Comparison of ENCODE assay signal across 8 cellular contexts in genomic region chr17:7242717-7243576, GRCh38. TPM values are rescaled to one million over a fixed set of nuclear protein-coding genes. Genes with fewer than 3 reads are reported as not detected.
DNase-seq lines count a peak whose midpoint lies in the region; ATAC-seq and TF ChIP-seq lines count a peak whose summit lies in the region.

No MANE protein-coding gene starts in this region.

- 3% methylated on average over 50 of the region's 50 CpGs for WGBS in HUES64

- POLR2A ChIA-PET in CD4-positive, alpha-beta T cell (lab: Charles Lee), result interaction anchor here (0.6 to 17.0 kb wide), 27 partner anchors 8 to 600 kb away, joined by 3 to 234 read pairs (median 5); partner anchors contain the start of genes ACADVL, ACAP1, CLDN7 and CTDNEP1

- no peaks in the 10 kb centered on the region for H3K27me3 ChIP-seq in CD4-positive, alpha-beta T cell (ENCODE audit: control insufficient read depth, insufficient read depth, low read length)
- H3K27me3 ChIP-seq in HUES64 (ENCODE audit: insufficient read depth, low read length) (no peaks in the 10 kb centered on the region), OCI-LY1 (ENCODE audit: insufficient read depth, low read length) (no peaks in the 10 kb centered on the region)

- H3K27me3 Mint-ChIP-seq in CD4-positive, alpha-beta T cell, result peaks cover 4% of the 10 kb centered on the region

- no peak for TF ChIP-seq CTCF in CD4-positive, alpha-beta T cell (IDR thresholded peaks at IDR 0.05)
- TF ChIP-seq CTCF in GM20000 (IDR thresholded peaks at IDR 0.05; ENCODE audit: extremely low read depth, missing control alignments) (no peak), OCI-LY1 (IDR thresholded peaks at IDR 0.05; ENCODE audit: low read length) (no peak; the same call in 1 of the 2 replicates), epithelial cell of proximal tubule (conservative IDR thresholded peaks at IDR 0.05; ENCODE audit: low read depth, low read length) (no peak)

- H3K4me1 Mint-ChIP-seq in CD4-positive, alpha-beta T cell (ENCODE audit: low read depth), result peaks cover 39% of the 10 kb centered on the region

- no peaks in the 10 kb centered on the region for H3K9me3 ChIP-seq in CD4-positive, alpha-beta T cell (ENCODE audit: control insufficient read depth, low read length)
- H3K9me3 ChIP-seq in HUES64 (ENCODE audit: insufficient read depth, low read depth, low read length), result no peaks in the 10 kb centered on the region
- no peaks in the 10 kb centered on the region for H3K9me3 ChIP-seq in OCI-LY1 (ENCODE audit: low read length)

- H3K9ac ChIP-seq in HUES64 (ENCODE audit: low read depth, low read length), result peak overlapping the region; percentile 88
- H3K9ac ChIP-seq in OCI-LY1 (ENCODE audit: low read length), result peak overlapping the region; percentile 98

- DNase-seq in CD4-positive, alpha-beta T cell, result peak; percentile 90 to 95 (median 91)
- DNase-seq in GM20000 (ENCODE audit: low spot score) (peak; percentile 91), activated T-cell treated with anti-CD3 and anti-CD28 coated beads for 4 hours (peak; percentile 89), epithelial cell of proximal tubule (ENCODE audit: low read depth) (peak; percentile 91), mucosa of gallbladder (ENCODE audit: low spot score) (peak; percentile 95)
- DNase-seq in stimulated activated CD8-positive, alpha-beta memory T cell treated with anti-CD3 and anti-CD28 coated beads, Interleukin-4, amount 100 ng/mL, for 1 hour (ENCODE audit: low read depth in 2 of 2, low spot score in 1 of 2), result peak; percentile 87 to 90

- no peaks in the 10 kb centered on the region for H3K9me3 Mint-ChIP-seq in CD4-positive, alpha-beta T cell

- peaks cover 14% of the 10 kb centered on the region; the same call in 1 of the 2 replicates for H3K4me1 ChIP-seq in HUES64 (ENCODE audit: insufficient read depth, low read length)
- peaks cover 26% of the 10 kb centered on the region for H3K4me1 ChIP-seq in OCI-LY1 (ENCODE audit: insufficient read depth, low read length, severe bottlenecking)

- CTCF ChIA-PET in CD4-positive, alpha-beta T cell (lab: Charles Lee), result interaction anchor here (0.9 to 3.8 kb wide), 6 partner anchors 9 to 197 kb away, joined by 3 to 20 read pairs (median 4); partner anchors contain the start of genes ACADVL, CTDNEP1, DLG4 and ELP5

- H4K20me1 ChIP-seq in OCI-LY1 (ENCODE audit: insufficient read depth, low read length), result no peaks in the 10 kb centered on the region

- H3K9me2 ChIP-seq in OCI-LY1 (ENCODE audit: low read depth, low read length), result no peaks in the 10 kb centered on the region

- peaks cover 7% of the 10 kb centered on the region; the same call in 1 of the 2 replicates for H3K79me2 ChIP-seq in OCI-LY1 (ENCODE audit: insufficient read depth, low read length)

- H3K36me3 ChIP-seq in HUES64 (ENCODE audit: insufficient read depth, low read length) (peaks cover 37% of the 10 kb centered on the region), OCI-LY1 (ENCODE audit: insufficient read depth, low read length) (peaks cover 49% of the 10 kb centered on the region)

- peaks cover 71% of the 10 kb centered on the region for H3K36me3 Mint-ChIP-seq in CD4-positive, alpha-beta T cell (ENCODE audit: low read depth)

- peak overlapping the region; percentile 94 for H3K4me2 ChIP-seq in OCI-LY1 (ENCODE audit: low read length)

- peak overlapping the region; percentile 85 for H3K27ac ChIP-seq in CD4-positive, alpha-beta T cell (ENCODE audit: low read depth, low read length)
- peak overlapping the region; percentile 95 for H3K27ac ChIP-seq in HUES64 (ENCODE audit: low read depth, low read length)
- H3K27ac ChIP-seq in OCI-LY1 (ENCODE audit: low read depth, low read length, poor library complexity, severe bottlenecking), result peak overlapping the region; percentile 80

- intact Hi-C loops in CD4-positive, alpha-beta T cell (cut with DNase I, micrococcal nuclease), result loop anchor here in 1 of 2 experiments (1.0 kb wide), 2 partner anchors 9 to 29 kb away; partner anchors contain the start of gene ELP5

- peak; percentile 39 for ATAC-seq in CD4-positive, alpha-beta T cell (ENCODE audit: poor library complexity)

- 0 out of 2 replicates have a peak, but pooled peaks cover 10% of the 10 kb centered on the region for H3F3A ChIP-seq in OCI-LY1 (ENCODE audit: insufficient read depth, low read length)

- H3K4me3 ChIP-seq in HUES64 (ENCODE audit: low read length) (peak overlapping the region; percentile 77), OCI-LY1 (ENCODE audit: low read depth, low read length, poor library complexity, severe bottlenecking) (peak overlapping the region; percentile 98), epithelial cell of proximal tubule (ENCODE audit: low read depth, low read length) (peak overlapping the region; percentile 82)

- H3K4me3 Mint-ChIP-seq in CD4-positive, alpha-beta T cell, result peak overlapping the region; percentile 94

- peak overlapping the region; percentile 93 for H3K27ac Mint-ChIP-seq in CD4-positive, alpha-beta T cell

- no peak overlapping the region for H2AFZ ChIP-seq in OCI-LY1 (ENCODE audit: low read length)

RNA-seq across cellular contexts. Expression of gene GABARAP, which starts 0.7 kb away (rescaled TPM):
- total RNA-seq in CD4-positive, alpha-beta T cell, result 100 to 1,000 TPM; 182 to 195 TPM
- 307 TPM for polyA plus RNA-seq in HUES64 (2013, experiment 1 of 2)
- 379 TPM for polyA plus RNA-seq in HUES64 (2013, experiment 2 of 2)
- total RNA-seq in epithelial cell of proximal tubule (298 and 570 TPM in 2 replicates), mucosa of gallbladder (587 TPM)

RNA-seq across cellular contexts. Expression of gene PHF23, which starts 3.7 kb away (rescaled TPM):
- total RNA-seq in CD4-positive, alpha-beta T cell, result 1 to 10 TPM; 4.5 to 5.1 TPM
- polyA plus RNA-seq in HUES64 (2013, experiment 1 of 2), result 62.5 TPM
- 63.0 TPM for polyA plus RNA-seq in HUES64 (2013, experiment 2 of 2)
- total RNA-seq in epithelial cell of proximal tubule (27.1 and 42.8 TPM in 2 replicates), mucosa of gallbladder (32.3 TPM)

RNA-seq across cellular contexts. Expression of gene CTDNEP1, which starts 8.6 kb away (rescaled TPM):
- 10 to 100 TPM; 79.3 to 80.7 TPM for total RNA-seq in CD4-positive, alpha-beta T cell
- 97.2 TPM for polyA plus RNA-seq in HUES64 (2013, experiment 1 of 2)
- polyA plus RNA-seq in HUES64 (2013, experiment 2 of 2), result 102 TPM
- total RNA-seq in epithelial cell of proximal tubule (36.4 and 58.5 TPM in 2 replicates), mucosa of gallbladder (107 TPM)

RNA-seq across cellular contexts. Expression of gene DVL2, which starts 8.6 kb away (rescaled TPM):
- total RNA-seq in CD4-positive, alpha-beta T cell, result 10 to 100 TPM; 40.9 to 41.3 TPM
- 42.7 TPM for polyA plus RNA-seq in HUES64 (2013, experiment 1 of 2)
- 48.1 TPM for polyA plus RNA-seq in HUES64 (2013, experiment 2 of 2)
- 46.5 and 68.0 TPM in 2 replicates for total RNA-seq in epithelial cell of proximal tubule
- total RNA-seq in mucosa of gallbladder, result 60.9 TPM

RNA-seq across cellular contexts. Expression of gene ELP5, which starts 9.1 kb away (rescaled TPM):
- total RNA-seq in CD4-positive, alpha-beta T cell, result 10 to 100 TPM; 20.1 to 21.3 TPM
- 67.1 TPM for polyA plus RNA-seq in HUES64 (2013, experiment 1 of 2)
- 60.7 TPM for polyA plus RNA-seq in HUES64 (2013, experiment 2 of 2)
- 37.0 and 54.8 TPM in 2 replicates for total RNA-seq in epithelial cell of proximal tubule
- total RNA-seq in mucosa of gallbladder, result 47.9 TPM

Comparison
In these comparisons a context has a peak if more than half of its experiments do, and no peak if none do; other contexts are left out.
1. Peak in every context shown above with its lines: DNase-seq, ATAC-seq, H3K4me3 ChIP-seq and H3K27ac ChIP-seq.